In genomic region chr7:37015353-37016034, GRCh38 we compare ENCODE assay signal across 16 cellular contexts.
"Had no signal": no experiment of that assay in that cellular context is flagged by ENCODE, and none has a peak within 500 bp of the region (broad histone marks: within the 10 kb centered on the region; RNA-seq: fewer than 3 reads in every experiment).

No MANE protein-coding gene starts in this region.

- H3K27me3 ChIP-seq: colonic mucosa, heart left ventricle, right atrium auricular region, suprapubic skin, thyroid gland had no signal

- ATAC-seq: esophagus mucosa; heart left ventricle; left colon; naive thymus-derived CD4-positive, alpha-beta T cell; stimulated activated naive CD8-positive, alpha-beta T cell treated with anti-CD3 and anti-CD28 coated beads, Interleukin-15, Interleukin-2, amounts not matched to agents 100 U/mL and 50 U/mL, for 24 hours had no signal

- H3K4me3 ChIP-seq: colonic mucosa, heart left ventricle, right atrium auricular region, suprapubic skin, thyroid gland had no signal

- H3K4me1 ChIP-seq: colonic mucosa, right atrium auricular region, suprapubic skin, thyroid gland had no signal

- H3K36me3 ChIP-seq: colonic mucosa, right atrium auricular region, suprapubic skin had no signal

- DNase-seq: colonic mucosa; dermis blood vessel endothelial cell; endodermal cell; heart left ventricle; hippocampal formation; left colon; mammary epithelial cell; naive thymus-derived CD4-positive, alpha-beta T cell; nephron progenitor cell; small intestine; stimulated activated CD4-positive, alpha-beta T cell treated with anti-CD3 and anti-CD28 coated beads, Interleukin-12 subunit alpha, Interleukin-12 subunit beta, amount 100 ng/mL, for 4 hours; stimulated activated naive CD8-positive, alpha-beta T cell treated with anti-CD3 and anti-CD28 coated beads, Interleukin-15, Interleukin-2, amounts not matched to agents 100 U/mL and 50 U/mL, for 24 hours; thyroid gland had no signal

- H3K9me3 ChIP-seq: colonic mucosa, right atrium auricular region, suprapubic skin, thyroid gland had no signal

- H3K27ac ChIP-seq: colonic mucosa, heart left ventricle, right atrium auricular region, suprapubic skin, thyroid gland had no signal
